ENCODE assay signal across 22 cellular contexts in the genomic region with DNA sequence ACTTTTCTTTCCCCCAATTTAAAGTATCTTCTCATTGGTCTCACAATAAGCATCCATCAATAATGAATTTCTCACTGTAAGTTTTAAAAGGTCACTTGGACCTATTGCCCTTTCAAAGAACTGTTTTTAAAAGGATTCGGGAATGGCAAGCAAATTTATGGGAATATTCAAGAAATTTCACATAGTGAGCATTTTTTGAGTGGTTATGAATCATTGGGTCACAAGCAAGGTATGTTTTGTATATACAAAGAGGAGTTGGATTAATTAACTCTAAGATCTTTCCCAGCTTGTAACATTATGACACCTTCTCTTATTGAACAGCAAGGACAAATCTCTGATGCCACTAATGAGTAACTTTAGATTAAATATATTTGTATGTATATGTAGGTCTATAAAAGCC.
"Had no signal": no experiment of that assay in that cellular context is flagged by ENCODE, and none has a peak within 500 bp of the region (broad histone marks: within the 10 kb centered on the region; RNA-seq: fewer than 3 reads in every experiment).

No MANE protein-coding gene starts in this region.

- H3K4me2 ChIP-seq: hepatocyte had no signal

- DNase-seq: activated CD4-positive, alpha-beta T cell treated with anti-CD3 and anti-CD28 coated beads, Interleukin-2, amount 50 U/mL, for 48 hours; activated gamma-delta T cell treated with Interleukin-2 at 50 U/mL for 16 hours; activated T-cell treated with anti-CD3 and anti-CD28 coated beads for 4 hours; adrenal gland; foreskin keratinocyte; lower lobe of right lung; natural killer cell; nucleus accumbens; stimulated activated CD4-positive, alpha-beta T cell treated with anti-CD3 and anti-CD28 coated beads, Interleukin-15, amount 100 ng/mL, for 24 hours; stimulated activated CD4-positive, alpha-beta T cell treated with anti-CD3 and anti-CD28 coated beads, Interleukin-2, amount 100 ng/mL, for 48 hours; stimulated activated naive CD8-positive, alpha-beta T cell treated with anti-CD3 and anti-CD28 coated beads, Interleukin-15, amount 100 ng/mL, for 72 hours; T-helper 2 cell; transverse colon; uterus; WERI-Rb-1 had no signal

- ATAC-seq: activated naive CD4-positive, alpha-beta T cell treated with anti-CD3 and anti-CD28 coated beads, Interleukin-2, amount 50 U/mL, for 72 hours; foreskin keratinocyte; lower lobe of right lung; natural killer cell; stimulated activated naive CD8-positive, alpha-beta T cell treated with anti-CD3 and anti-CD28 coated beads, Interleukin-15, amount 100 ng/mL, for 72 hours had no signal

- H3K4me1 ChIP-seq: adrenal gland, lower lobe of right lung, prostate gland, right atrium auricular region, suprapubic skin, transverse colon, uterus had no signal

- H3K27me3 ChIP-seq: adrenal gland, cardiac muscle cell, foreskin keratinocyte, hepatocyte, right atrium auricular region, suprapubic skin, transverse colon, uterus had no signal

- H3K4me3 Mint-ChIP-seq: activated T-helper 1 cell treated with anti-CD3 and anti-CD28 coated beads, Interleukin-12 subunit alpha, Interleukin-12 subunit beta, Interleukin-2, Interleukin-4 antibody, amounts not matched to agents 30 ng/mL and 10 ng/mL and 1 ng/mL, durations not matched to agents 14 hours and 24 hours and 36 hours; natural killer cell; stimulated activated naive CD8-positive, alpha-beta T cell treated with anti-CD3 and anti-CD28 coated beads, Interleukin-15, amount 100 ng/mL, for 72 hours had no signal

- H2AFZ ChIP-seq: hepatocyte had no signal

- H3K4me3 ChIP-seq: adrenal gland, cardiac muscle cell, hepatocyte, lower lobe of right lung, prostate gland, right atrium auricular region, suprapubic skin, transverse colon, uterus had no signal

- H3K9me3 Mint-ChIP-seq: activated naive CD4-positive, alpha-beta T cell treated with anti-CD3 and anti-CD28 coated beads, Interleukin-2, amount 50 U/mL, for 72 hours; activated T-helper 1 cell treated with anti-CD3 and anti-CD28 coated beads, Interleukin-12 subunit alpha, Interleukin-12 subunit beta, Interleukin-2, Interleukin-4 antibody, amounts not matched to agents 30 ng/mL and 10 ng/mL and 1 ng/mL, durations not matched to agents 14 hours and 24 hours and 36 hours; natural killer cell; stimulated activated naive CD8-positive, alpha-beta T cell treated with anti-CD3 and anti-CD28 coated beads, Interleukin-15, amount 100 ng/mL, for 72 hours had no signal

- H3K27ac ChIP-seq: adrenal gland, cardiac muscle cell, foreskin keratinocyte, hepatocyte, lower lobe of right lung, prostate gland, right atrium auricular region, suprapubic skin, transverse colon, uterus, WERI-Rb-1 had no signal

- H3K79me2 ChIP-seq: hepatocyte had no signal

- H3K9me3 ChIP-seq: adrenal gland, lower lobe of right lung, prostate gland, right atrium auricular region, suprapubic skin, transverse colon, uterus had no signal

- H3K4me1 Mint-ChIP-seq: natural killer cell; stimulated activated naive CD8-positive, alpha-beta T cell treated with anti-CD3 and anti-CD28 coated beads, Interleukin-15, amount 100 ng/mL, for 72 hours had no signal

- H3K36me3 Mint-ChIP-seq: activated naive CD4-positive, alpha-beta T cell treated with anti-CD3 and anti-CD28 coated beads, Interleukin-2, amount 50 U/mL, for 72 hours; natural killer cell had no signal

- H3K36me3 ChIP-seq: adrenal gland, cardiac muscle cell, lower lobe of right lung, prostate gland, right atrium auricular region, suprapubic skin, transverse colon, uterus, WERI-Rb-1 had no signal

- H3K27ac Mint-ChIP-seq: activated naive CD4-positive, alpha-beta T cell treated with anti-CD3 and anti-CD28 coated beads, Interleukin-2, amount 50 U/mL, for 72 hours; activated T-helper 1 cell treated with anti-CD3 and anti-CD28 coated beads, Interleukin-12 subunit alpha, Interleukin-12 subunit beta, Interleukin-2, Interleukin-4 antibody, amounts not matched to agents 30 ng/mL and 10 ng/mL and 1 ng/mL, durations not matched to agents 14 hours and 24 hours and 36 hours; natural killer cell; stimulated activated naive CD8-positive, alpha-beta T cell treated with anti-CD3 and anti-CD28 coated beads, Interleukin-15, amount 100 ng/mL, for 72 hours had no signal
